7 cellular contexts compared by ENCODE assay signal in the genomic region with DNA sequence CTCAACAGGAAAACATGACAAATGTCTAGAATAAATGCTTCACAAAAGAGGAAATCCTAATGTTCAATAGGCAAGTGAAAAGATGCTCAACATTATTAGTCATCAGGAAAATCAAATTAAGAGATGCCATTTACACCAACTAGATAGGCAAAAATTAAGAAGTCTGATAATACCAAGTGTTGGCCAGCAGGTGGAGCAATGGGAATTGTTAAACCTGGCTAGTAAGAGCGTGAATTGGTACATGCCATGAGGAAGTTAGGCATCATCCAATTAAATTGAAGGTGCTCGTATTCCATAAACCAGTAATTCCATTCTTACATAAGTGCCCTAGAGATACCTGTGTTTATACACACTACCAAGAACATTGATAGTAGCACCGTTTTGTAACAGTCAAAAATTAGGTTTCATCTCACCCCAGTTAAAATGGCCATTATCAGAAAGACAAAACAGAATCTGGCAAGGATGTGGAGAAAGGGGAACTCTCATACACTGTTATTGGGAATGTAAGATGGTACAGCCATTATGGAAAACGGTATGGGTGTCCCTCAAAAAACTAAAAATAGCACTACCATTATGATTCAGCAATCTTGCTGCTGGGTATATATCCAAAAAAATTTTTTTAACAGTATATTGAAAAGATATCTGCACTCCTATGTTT. TPM values are rescaled to one million over a fixed set of nuclear protein-coding genes. Genes with fewer than 3 reads are reported as not detected.
DNase-seq lines count a peak whose midpoint lies in the region; TF ChIP-seq lines count a peak whose summit lies in the region.

No MANE protein-coding gene starts in this region.

- no peak overlapping the region for H2BK12ac ChIP-seq in H9 (ENCODE audit: insufficient read length, low read depth, low read length)

- no peaks in the 10 kb centered on the region for H4K20me1 ChIP-seq in H9 (ENCODE audit: control insufficient read depth, insufficient read depth, insufficient read length)

- H3K4me1 ChIP-seq in H9 (ENCODE audit: insufficient read depth, low read length), result no peaks in the 10 kb centered on the region

- H2AK5ac ChIP-seq in H9 (ENCODE audit: insufficient read length, low read length), result no peak overlapping the region

- no peak overlapping the region for H3K27ac ChIP-seq in H9 (ENCODE audit: insufficient read length, low read depth, low read length)

- no peak overlapping the region for H3T11ph ChIP-seq in H9 (ENCODE audit: low read length)

- no peak overlapping the region for H3K27ac Mint-ChIP-seq in H9
- H3K27ac Mint-ChIP-seq in brain, result peak overlapping the region in 2 of 5 experiments; percentile 15 to 39

- no peak overlapping the region for H3K4me3 Mint-ChIP-seq in H9
- H3K4me3 Mint-ChIP-seq in brain, result peak overlapping the region; percentile 27 to 75 (median 56)

- no peaks in the 10 kb centered on the region for H3K27me3 ChIP-seq in H9 (ENCODE audit: insufficient read depth, low read length)

- TF ChIP-seq CTCF in H9 (conservative IDR thresholded peaks at IDR 0.05) (peak; percentile 72), brain (conservative IDR thresholded peaks at IDR 0.05) (peak; percentile 70 to 76)

- no peak overlapping the region for H2BK15ac ChIP-seq in H9 (ENCODE audit: low read depth, low read length)

- no peak overlapping the region for H3K18ac ChIP-seq in H9 (ENCODE audit: insufficient read length, low read depth, low read length)

- H3K14ac ChIP-seq in H9 (ENCODE audit: insufficient read depth, low read length), result no peak overlapping the region

- no peaks in the 10 kb centered on the region for H3K79me1 ChIP-seq in H9 (ENCODE audit: insufficient read depth, low read depth, low read length, poor library complexity, severe bottlenecking)

- H3K27me3 Mint-ChIP-seq in H9 (ENCODE audit: low read depth), result peaks cover 3% of the 10 kb centered on the region; the same call in 1 of the 2 replicates
- peaks cover 9% of the 10 kb centered on the region for H3K27me3 Mint-ChIP-seq in brain

- no peak overlapping the region for H2BK120ac ChIP-seq in H9 (ENCODE audit: low read depth, low read length, poor library complexity, severe bottlenecking)

- no peak overlapping the region for H2BK5ac ChIP-seq in H9 (ENCODE audit: insufficient read length, low read length)

- H3K9me3 Mint-ChIP-seq in H9 (peaks cover 0 to 45% of the 10 kb centered on the region in 2 experiments; a peak in 2 of 5 replicates), brain (peaks cover 0 to 2% (median 0%) of the 10 kb centered on the region in 5 experiments)

- no peak overlapping the region for H2BK20ac ChIP-seq in H9 (ENCODE audit: low read depth, low read length, poor library complexity, severe bottlenecking)

- no peak overlapping the region for H3K4me2 ChIP-seq in H9 (ENCODE audit: insufficient read depth, insufficient read length, low read length)

- H3K9me3 ChIP-seq in H9 (ENCODE audit: control insufficient read depth, low read depth, low read length), result no peaks in the 10 kb centered on the region

- WGBS in H9 (ENCODE audit: extremely low coverage, insufficient read length, low lambda C conversion rate), result no CpG with 5 or more reads among the region's 4 CpGs

- H3K36me3 Mint-ChIP-seq in H9 (ENCODE audit: insufficient read depth in 1 of 3, low read depth in 3 of 3) (no peaks in the 10 kb centered on the region), brain (no peaks in the 10 kb centered on the region)

- DNase-seq in GM04503 (ENCODE audit: low read depth), result peak; percentile 13
- DNase-seq in H9, result no peak
- peak; percentile 25 for DNase-seq in NCI-H1105 (lab: John Stamatoyannopoulos, UW)
- DNase-seq in SK-N-DZ (ENCODE audit: low spot score), result peak; percentile 61
- peak; percentile 81 for DNase-seq in iris pigment epithelial cell (ENCODE audit: low read depth)
- peak; percentile 23 to 37 for DNase-seq in stimulated activated CD4-positive, alpha-beta T cell treated with anti-CD3 and anti-CD28 coated beads, Interleukin-2, amount 100 ng/mL, for 48 hours

- H3K4me1 Mint-ChIP-seq in H9 (no peaks in the 10 kb centered on the region), brain (no peaks in the 10 kb centered on the region)

- no peak overlapping the region for H4K91ac ChIP-seq in H9 (ENCODE audit: insufficient read length, low read depth, low read length)

- H3K23ac ChIP-seq in H9 (ENCODE audit: insufficient read length, low read depth, low read length), result no peak overlapping the region

- H3K23me2 ChIP-seq in H9 (ENCODE audit: insufficient read length, low read depth, low read length, poor library complexity, severe bottlenecking), result no peaks in the 10 kb centered on the region

- no peak overlapping the region for H3K9ac ChIP-seq in H9 (ENCODE audit: extremely low read depth, insufficient read length, low read length)

- H3K4ac ChIP-seq in H9 (ENCODE audit: low read depth, low read length), result no peak overlapping the region

- H4K5ac ChIP-seq in H9 (ENCODE audit: insufficient read length, low read depth, low read length), result no peak overlapping the region

- H2AFZ ChIP-seq in H9 (ENCODE audit: low read length), result no peak overlapping the region

- no peak overlapping the region for H3K56ac ChIP-seq in H9 (ENCODE audit: insufficient read length, low read depth, low read length)

- no peak overlapping the region for H4K8ac ChIP-seq in H9 (replicated peaks; ENCODE audit: insufficient read length, low read depth, low read length)

- H3K79me2 ChIP-seq in H9 (ENCODE audit: insufficient read depth, low read length), result no peaks in the 10 kb centered on the region

RNA-seq across cellular contexts. Expression of gene ZCCHC18, which starts 14.0 kb away (rescaled TPM):
- 1.5 and 1.8 TPM in 2 replicates for total RNA-seq in H9 (2021)
- 15.4 and 18.4 TPM in 2 replicates for polyA plus RNA-seq in SK-N-DZ (2014; cell fraction: cytosol; rRNA removed)
- polyA plus RNA-seq in SK-N-DZ (2014; cell fraction: nucleus; rRNA removed), result 21.5 and 22.5 TPM in 2 replicates
- polyA plus RNA-seq in brain (ENCODE audit: insufficient read depth, low read depth, low replicate concordance), result 4.3 TPM

RNA-seq across cellular contexts. Expression of gene TMSB15C, which starts 22.2 kb away (rescaled TPM):
- 1.8 and 2.0 TPM in 2 replicates for total RNA-seq in H9 (2021)
- 13.5 TPM in 2 replicates for polyA plus RNA-seq in SK-N-DZ (2014; cell fraction: cytosol; rRNA removed)
- 22.9 and 43.0 TPM in 2 replicates for polyA plus RNA-seq in SK-N-DZ (2014; cell fraction: nucleus; rRNA removed)
- 3.7 TPM for polyA plus RNA-seq in brain (ENCODE audit: insufficient read depth, low read depth, low replicate concordance)

RNA-seq across cellular contexts. Expression of gene H2BW2, which starts 58.5 kb away (rescaled TPM):
- not detected in 2 replicates for total RNA-seq in H9 (2021)
- polyA plus RNA-seq in SK-N-DZ (2014; cell fraction: cytosol; rRNA removed), result not detected in 2 replicates
- polyA plus RNA-seq in SK-N-DZ (2014; cell fraction: nucleus; rRNA removed), result not detected in 2 replicates
- polyA plus RNA-seq in brain (ENCODE audit: insufficient read depth, low read depth, low replicate concordance), result not detected

RNA-seq across cellular contexts. Expression of gene SLC25A53, which starts 58.5 kb away (rescaled TPM):
- total RNA-seq in H9 (2021), result 1.3 and 1.6 TPM in 2 replicates
- 4.7 and 11.6 TPM in 2 replicates for polyA plus RNA-seq in SK-N-DZ (2014; cell fraction: cytosol; rRNA removed)
- 6.0 and 6.4 TPM in 2 replicates for polyA plus RNA-seq in SK-N-DZ (2014; cell fraction: nucleus; rRNA removed)
- 5.6 TPM for polyA plus RNA-seq in brain (ENCODE audit: insufficient read depth, low read depth, low replicate concordance)

Comparison
In these comparisons a context has a peak if more than half of its experiments do, and no peak if none do; other contexts are left out.
1. H3K4me3 Mint-ChIP-seq: peak in brain (5 of 5); none in H9 (0 of 2).